1 cellular context compared by ENCODE assay signal in the genomic region with DNA sequence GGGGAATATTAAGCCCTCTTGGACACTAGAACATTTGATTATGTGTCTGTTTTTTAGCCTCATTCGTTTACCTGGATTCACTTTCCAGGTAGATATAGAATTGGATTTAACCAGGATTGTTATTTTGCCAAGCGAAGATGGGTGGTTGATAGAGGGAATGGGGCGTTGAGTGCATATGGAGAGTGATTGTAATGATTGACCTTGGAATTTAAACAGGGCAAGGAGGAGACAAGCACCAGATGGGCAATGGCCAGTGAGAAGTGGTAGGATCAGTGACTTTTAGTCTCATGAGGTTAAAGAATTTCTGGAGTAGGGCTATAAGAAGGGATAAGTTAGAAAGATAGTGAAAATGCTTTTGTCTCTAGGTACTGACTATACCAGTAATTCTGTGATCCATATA.
TF ChIP-seq lines count a peak whose summit lies in the region.

No MANE protein-coding gene starts in this region.

TF ChIP-seq in GM23338, 12 proteins besides CTCF, POLR2A, EP300 and RAD21 (continued from another document):
- TF ChIP-seq, protein P1, sequence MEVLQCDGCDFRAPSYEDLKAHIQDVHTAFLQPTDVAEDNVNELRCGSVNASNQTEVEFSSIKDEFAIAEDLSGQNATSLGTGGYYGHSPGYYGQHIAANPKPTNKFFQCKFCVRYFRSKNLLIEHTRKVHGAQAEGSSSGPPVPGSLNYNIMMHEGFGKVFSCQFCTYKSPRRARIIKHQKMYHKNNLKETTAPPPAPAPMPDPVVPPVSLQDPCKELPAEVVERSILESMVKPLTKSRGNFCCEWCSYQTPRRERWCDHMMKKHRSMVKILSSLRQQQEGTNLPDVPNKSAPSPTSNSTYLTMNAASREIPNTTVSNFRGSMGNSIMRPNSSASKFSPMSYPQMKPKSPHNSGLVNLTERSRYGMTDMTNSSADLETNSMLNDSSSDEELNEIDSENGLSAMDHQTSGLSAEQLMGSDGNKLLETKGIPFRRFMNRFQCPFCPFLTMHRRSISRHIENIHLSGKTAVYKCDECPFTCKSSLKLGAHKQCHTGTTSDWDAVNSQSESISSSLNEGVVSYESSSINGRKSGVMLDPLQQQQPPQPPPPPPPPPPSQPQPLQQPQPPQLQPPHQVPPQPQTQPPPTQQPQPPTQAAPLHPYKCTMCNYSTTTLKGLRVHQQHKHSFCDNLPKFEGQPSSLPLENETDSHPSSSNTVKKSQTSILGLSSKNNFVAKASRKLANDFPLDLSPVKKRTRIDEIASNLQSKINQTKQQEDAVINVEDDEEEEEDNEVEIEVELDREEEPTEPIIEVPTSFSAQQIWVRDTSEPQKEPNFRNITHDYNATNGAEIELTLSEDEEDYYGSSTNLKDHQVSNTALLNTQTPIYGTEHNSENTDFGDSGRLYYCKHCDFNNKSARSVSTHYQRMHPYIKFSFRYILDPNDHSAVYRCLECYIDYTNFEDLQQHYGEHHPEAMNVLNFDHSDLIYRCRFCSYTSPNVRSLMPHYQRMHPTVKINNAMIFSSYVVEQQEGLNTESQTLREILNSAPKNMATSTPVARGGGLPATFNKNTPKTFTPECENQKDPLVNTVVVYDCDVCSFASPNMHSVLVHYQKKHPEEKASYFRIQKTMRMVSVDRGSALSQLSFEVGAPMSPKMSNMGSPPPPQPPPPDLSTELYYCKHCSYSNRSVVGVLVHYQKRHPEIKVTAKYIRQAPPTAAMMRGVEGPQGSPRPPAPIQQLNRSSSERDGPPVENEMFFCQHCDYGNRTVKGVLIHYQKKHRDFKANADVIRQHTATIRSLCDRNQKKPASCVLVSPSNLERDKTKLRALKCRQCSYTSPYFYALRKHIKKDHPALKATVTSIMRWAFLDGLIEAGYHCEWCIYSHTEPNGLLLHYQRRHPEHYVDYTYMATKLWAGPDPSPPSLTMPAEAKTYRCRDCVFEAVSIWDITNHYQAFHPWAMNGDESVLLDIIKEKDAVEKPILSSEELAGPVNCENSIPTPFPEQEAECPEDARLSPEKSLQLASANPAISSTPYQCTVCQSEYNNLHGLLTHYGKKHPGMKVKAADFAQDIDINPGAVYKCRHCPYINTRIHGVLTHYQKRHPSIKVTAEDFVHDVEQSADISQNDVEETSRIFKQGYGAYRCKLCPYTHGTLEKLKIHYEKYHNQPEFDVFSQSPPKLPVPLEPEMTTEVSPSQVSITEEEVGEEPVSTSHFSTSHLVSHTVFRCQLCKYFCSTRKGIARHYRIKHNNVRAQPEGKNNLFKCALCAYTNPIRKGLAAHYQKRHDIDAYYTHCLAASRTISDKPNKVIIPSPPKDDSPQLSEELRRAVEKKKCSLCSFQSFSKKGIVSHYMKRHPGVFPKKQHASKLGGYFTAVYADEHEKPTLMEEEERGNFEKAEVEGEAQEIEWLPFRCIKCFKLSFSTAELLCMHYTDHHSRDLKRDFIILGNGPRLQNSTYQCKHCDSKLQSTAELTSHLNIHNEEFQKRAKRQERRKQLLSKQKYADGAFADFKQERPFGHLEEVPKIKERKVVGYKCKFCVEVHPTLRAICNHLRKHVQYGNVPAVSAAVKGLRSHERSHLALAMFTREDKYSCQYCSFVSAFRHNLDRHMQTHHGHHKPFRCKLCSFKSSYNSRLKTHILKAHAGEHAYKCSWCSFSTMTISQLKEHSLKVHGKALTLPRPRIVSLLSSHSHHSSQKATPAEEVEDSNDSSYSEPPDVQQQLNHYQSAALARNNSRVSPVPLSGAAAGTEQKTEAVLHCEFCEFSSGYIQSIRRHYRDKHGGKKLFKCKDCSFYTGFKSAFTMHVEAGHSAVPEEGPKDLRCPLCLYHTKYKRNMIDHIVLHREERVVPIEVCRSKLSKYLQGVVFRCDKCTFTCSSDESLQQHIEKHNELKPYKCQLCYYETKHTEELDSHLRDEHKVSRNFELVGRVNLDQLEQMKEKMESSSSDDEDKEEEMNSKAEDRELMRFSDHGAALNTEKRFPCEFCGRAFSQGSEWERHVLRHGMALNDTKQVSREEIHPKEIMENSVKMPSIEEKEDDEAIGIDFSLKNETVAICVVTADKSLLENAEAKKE (CRISPR knock-in tag; IDR thresholded peaks at IDR 0.05), result no peak
- TF ChIP-seq POLR2AphosphoS5 (IDR thresholded peaks at IDR 0.05; ENCODE audit: low read depth) (no peak), JUNB (IDR thresholded peaks at IDR 0.05; ENCODE audit: unreplicated experiment) (no peak), EZH2phosphoT487 (IDR thresholded peaks at IDR 0.05; ENCODE audit: unreplicated experiment) (no peak)
- TF ChIP-seq, protein P2, sequence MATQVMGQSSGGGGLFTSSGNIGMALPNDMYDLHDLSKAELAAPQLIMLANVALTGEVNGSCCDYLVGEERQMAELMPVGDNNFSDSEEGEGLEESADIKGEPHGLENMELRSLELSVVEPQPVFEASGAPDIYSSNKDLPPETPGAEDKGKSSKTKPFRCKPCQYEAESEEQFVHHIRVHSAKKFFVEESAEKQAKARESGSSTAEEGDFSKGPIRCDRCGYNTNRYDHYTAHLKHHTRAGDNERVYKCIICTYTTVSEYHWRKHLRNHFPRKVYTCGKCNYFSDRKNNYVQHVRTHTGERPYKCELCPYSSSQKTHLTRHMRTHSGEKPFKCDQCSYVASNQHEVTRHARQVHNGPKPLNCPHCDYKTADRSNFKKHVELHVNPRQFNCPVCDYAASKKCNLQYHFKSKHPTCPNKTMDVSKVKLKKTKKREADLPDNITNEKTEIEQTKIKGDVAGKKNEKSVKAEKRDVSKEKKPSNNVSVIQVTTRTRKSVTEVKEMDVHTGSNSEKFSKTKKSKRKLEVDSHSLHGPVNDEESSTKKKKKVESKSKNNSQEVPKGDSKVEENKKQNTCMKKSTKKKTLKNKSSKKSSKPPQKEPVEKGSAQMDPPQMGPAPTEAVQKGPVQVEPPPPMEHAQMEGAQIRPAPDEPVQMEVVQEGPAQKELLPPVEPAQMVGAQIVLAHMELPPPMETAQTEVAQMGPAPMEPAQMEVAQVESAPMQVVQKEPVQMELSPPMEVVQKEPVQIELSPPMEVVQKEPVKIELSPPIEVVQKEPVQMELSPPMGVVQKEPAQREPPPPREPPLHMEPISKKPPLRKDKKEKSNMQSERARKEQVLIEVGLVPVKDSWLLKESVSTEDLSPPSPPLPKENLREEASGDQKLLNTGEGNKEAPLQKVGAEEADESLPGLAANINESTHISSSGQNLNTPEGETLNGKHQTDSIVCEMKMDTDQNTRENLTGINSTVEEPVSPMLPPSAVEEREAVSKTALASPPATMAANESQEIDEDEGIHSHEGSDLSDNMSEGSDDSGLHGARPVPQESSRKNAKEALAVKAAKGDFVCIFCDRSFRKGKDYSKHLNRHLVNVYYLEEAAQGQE (IDR thresholded peaks at IDR 0.05; ENCODE audit: unreplicated experiment), result no peak
